In the genomic region with DNA sequence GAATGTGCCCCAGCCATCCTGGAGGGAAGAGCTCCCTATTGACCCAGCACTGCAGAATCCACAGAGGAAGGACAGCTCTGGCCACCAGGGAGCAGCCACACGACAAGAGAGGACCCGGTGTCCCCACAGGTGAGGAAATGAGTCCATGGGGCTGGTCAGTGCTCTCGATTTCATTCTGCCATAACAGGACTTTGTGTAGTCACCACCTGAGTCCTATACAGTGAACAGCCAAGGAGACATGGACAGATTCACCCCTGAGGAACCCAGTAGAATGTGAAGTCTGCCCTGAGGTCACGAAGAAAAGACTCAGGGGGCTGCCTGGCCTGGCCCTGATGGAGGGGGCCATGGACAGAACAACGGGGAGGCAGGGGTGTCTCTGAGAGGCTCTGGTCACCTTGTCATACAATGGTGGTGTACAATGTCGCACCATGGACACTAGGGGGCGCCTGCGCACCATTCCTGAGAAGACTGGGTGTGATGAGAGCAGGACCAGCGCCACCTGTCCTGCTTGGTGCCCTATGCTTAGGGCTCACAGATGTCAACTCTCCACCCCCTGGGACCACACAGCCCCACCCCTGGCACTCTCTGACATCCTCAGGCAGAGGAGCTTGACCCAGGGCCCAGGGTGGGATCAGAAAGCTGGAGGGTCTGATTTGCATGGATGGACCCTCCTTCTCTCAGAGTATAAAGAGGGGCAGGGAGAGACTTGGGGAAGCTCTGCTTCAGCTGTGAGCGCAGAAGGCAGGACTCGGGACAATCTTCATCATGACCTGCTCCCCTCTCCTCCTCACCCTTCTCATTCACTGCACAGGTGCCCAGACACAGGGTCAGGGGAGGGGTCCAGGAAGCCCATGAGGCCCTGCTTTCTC, we compare ENCODE assay signal across 8 cellular contexts.
A peak's percentile ranks its signal among the peaks of the same experiment; 100 is the strongest.
DNase-seq lines count a peak whose midpoint lies in the region; ATAC-seq and TF ChIP-seq lines count a peak whose summit lies in the region.
"Not testable (repeated sequence)": the region's sequence is repeated elsewhere in the genome, so short reads cannot be mapped to it uniquely, and the experiment has no call there.

No MANE protein-coding gene starts in this region.

- DNase-seq in GM10266 (ENCODE audit: extremely low spot score) (peak; percentile 77), NCI-H2107 (lab: John Stamatoyannopoulos, UW) (peak; percentile 2), T-helper 9 cell (peak; percentile 61), adrenal gland (peak; percentile 39 to 80 (median 66)), heart left ventricle (peak; percentile 27 to 80 (median 58)), progenitor cell of endocrine pancreas (ENCODE audit: low spot score, unreplicated experiment) (peak; percentile 56), upper lobe of left lung (peak in 1 of 2 donors; percentile 65)

- H3K9me3 Mint-ChIP-seq in progenitor cell of endocrine pancreas (ENCODE audit: low read depth) = not testable (repeated sequence)

- not testable (repeated sequence) for H3K27me3 ChIP-seq in adrenal gland, heart left ventricle, upper lobe of left lung

- TF ChIP-seq CTCF in GM10266 (IDR thresholded peaks at IDR 0.05; ENCODE audit: control insufficient read depth, insufficient read depth, low read depth, missing control alignments) = peak; percentile 94
- peak; percentile 50 to 76 (median 64) for TF ChIP-seq CTCF in adrenal gland (IDR thresholded peaks at IDR 0.05)
- TF ChIP-seq CTCF in heart left ventricle (IDR thresholded peaks at IDR 0.05) = peak; percentile 64 to 91 (median 82)
- peak; percentile 87 for TF ChIP-seq CTCF in progenitor cell of endocrine pancreas (IDR thresholded peaks at IDR 0.05; ENCODE audit: unreplicated experiment)
- TF ChIP-seq CTCF in upper lobe of left lung (IDR thresholded peaks at IDR 0.05) = peak; percentile 64 to 74 (median 68)

- H3K27me3 Mint-ChIP-seq in progenitor cell of endocrine pancreas = peaks cover 21% of the 10 kb centered on the region

- not testable (repeated sequence) for TF ChIP-seq EP300 in upper lobe of left lung (IDR thresholded peaks at IDR 0.05)

- H3K4me1 ChIP-seq in adrenal gland (replicated peaks in 1 of 2); heart left ventricle; upper lobe of left lung: not testable (repeated sequence)

- H3K4me1 Mint-ChIP-seq in progenitor cell of endocrine pancreas (ENCODE audit: low read depth) = not testable (repeated sequence)

- H3K36me3 ChIP-seq in adrenal gland (replicated peaks in 1 of 2) = peaks cover 0 to 10% of the 10 kb centered on the region in 2 donors
- peaks cover 0 to 30% (median 21%) of the 10 kb centered on the region in 9 donors for H3K36me3 ChIP-seq in heart left ventricle
- H3K36me3 ChIP-seq in upper lobe of left lung = peaks cover 0 to 29% (median 5%) of the 10 kb centered on the region in 4 donors

- not testable (repeated sequence) for TF ChIP-seq POLR2A in adrenal gland (IDR thresholded peaks at IDR 0.05); heart left ventricle (IDR thresholded peaks at IDR 0.05); upper lobe of left lung (IDR thresholded peaks at IDR 0.05)

- H3K36me3 Mint-ChIP-seq in progenitor cell of endocrine pancreas (ENCODE audit: insufficient read depth) = peaks cover 13% of the 10 kb centered on the region

- WGBS in adrenal gland, 4 donors = 16 to 20% (median 17%) methylated on average over 6 to 9 of the region's 11 CpGs
- 31 to 44% (median 35%) methylated on average over 4 to 11 of the region's 11 CpGs for WGBS in heart left ventricle, 4 donors
- 12 to 30% methylated on average over 5 to 11 of the region's 11 CpGs for WGBS in upper lobe of left lung, 2 donors

- not testable (repeated sequence) for H3K27ac Mint-ChIP-seq in progenitor cell of endocrine pancreas

- ATAC-seq in HG02885 (IDR thresholded peaks at IDR 0.05; ENCODE audit: poor library complexity, unreplicated experiment) = peak; percentile 67
- peak in 3 of 4 donors; percentile 72 to 86 (median 84) for ATAC-seq in heart left ventricle
- ATAC-seq in upper lobe of left lung (ENCODE audit: low FRiP score in 2 of 2) = peak; percentile 75 to 83

- H3K4me3 Mint-ChIP-seq in progenitor cell of endocrine pancreas (ENCODE audit: low read depth) = not testable (repeated sequence)

- not testable (repeated sequence) for H3K27ac ChIP-seq in adrenal gland, heart left ventricle, upper lobe of left lung

- intact Hi-C loops in adrenal gland (cut with DNase I); heart left ventricle (cut with DNase I): not testable (repeated sequence)

- H3K9me3 ChIP-seq in adrenal gland (replicated peaks in 1 of 3); heart left ventricle; upper lobe of left lung: not testable (repeated sequence)

- H3K4me3 ChIP-seq in adrenal gland, heart left ventricle, upper lobe of left lung: not testable (repeated sequence)
